17 cellular contexts compared by ENCODE assay signal in genomic region chr3:127101411-127102067, GRCh38.
DNase-seq lines count a peak whose midpoint lies in the region; ATAC-seq lines count a peak whose summit lies in the region.
"Had no signal": no experiment of that assay in that cellular context is flagged by ENCODE, and none has a peak within 500 bp of the region (broad histone marks: within the 10 kb centered on the region; RNA-seq: fewer than 3 reads in every experiment).

No MANE protein-coding gene starts in this region.

- H3K4me2 ChIP-seq in neuronal stem cell (ENCODE audit: insufficient read depth, low read length, poor library complexity, severe bottlenecking), result no peak overlapping the region

- no peak overlapping the region for H3K14ac ChIP-seq in neuronal stem cell (ENCODE audit: low read length)

- H3K79me1 ChIP-seq in neuronal stem cell (ENCODE audit: low read depth, low read length), result no peaks in the 10 kb centered on the region

- no peak overlapping the region for H2BK12ac ChIP-seq in neuronal stem cell (ENCODE audit: low read length)

- DNase-seq in Ammon's horn (ENCODE audit: low spot score) (peak; percentile 29), NCI-H1694 (lab: John Stamatoyannopoulos, UW) (peak; percentile 79), NCI-H524 (lab: John Stamatoyannopoulos, UW) (peak; percentile 42 to 64), neuronal stem cell (ENCODE audit: low spot score) (no peak), Right ventricle myocardium superior (no peak), NCI-H146 treated with DMSO at 0.1 percent for 48 hours (lab: John Stamatoyannopoulos, UW; ENCODE audit: unreplicated experiment) (no peak)
- no peak for DNase-seq in stimulated activated CD4-positive, alpha-beta T cell treated with anti-CD3 and anti-CD28 coated beads, Interleukin-15, amount 100 ng/mL, for 24 hours
- DNase-seq: BE2C, C1 segment of cervical spinal cord, DMS53, DND-41, EL, KBM-7 had no signal

- H3K4me3 ChIP-seq in neuronal stem cell (ENCODE audit: low read length in 2 of 2), result no peak overlapping the region
- H3K4me3 ChIP-seq: GM12878, HAP-1 had no signal

- H3K27me3 ChIP-seq in neuronal stem cell (ENCODE audit: control insufficient read depth in 3 of 3, insufficient read depth in 3 of 3, low read depth in 1 of 3, low read length in 3 of 3), result peaks cover 0 to 4% (median 0%) of the 10 kb centered on the region in 3 experiments
- H3K27me3 ChIP-seq: BE2C had no signal

- H2BK5ac ChIP-seq in neuronal stem cell (ENCODE audit: low read length), result no peak overlapping the region

- no peak overlapping the region for H3K4ac ChIP-seq in neuronal stem cell (ENCODE audit: low read length)

- H2AFZ ChIP-seq in neuronal stem cell (ENCODE audit: low read length), result no peak overlapping the region

- no peak for ATAC-seq in Right ventricle myocardium superior (ENCODE audit: poor library complexity)
- ATAC-seq in GM19467 (IDR thresholded peaks at IDR 0.05; ENCODE audit: unreplicated experiment), result no peak
- ATAC-seq: GM12878, HepG2 had no signal

- H3K18ac ChIP-seq in neuronal stem cell (ENCODE audit: low read length), result no peak overlapping the region

- no peaks in the 10 kb centered on the region for H3K36me3 ChIP-seq in neuronal stem cell (replicated peaks in 1 of 2; ENCODE audit: control insufficient read depth in 2 of 2, insufficient read depth in 2 of 2, low read length in 2 of 2)
- H3K36me3 ChIP-seq: BE2C, HAP-1 had no signal

- no peak overlapping the region for H3K23ac ChIP-seq in neuronal stem cell (ENCODE audit: low read depth, low read length, poor library complexity)

- H4K91ac ChIP-seq in neuronal stem cell (ENCODE audit: low read depth, low read length, poor library complexity), result no peak overlapping the region

- H3K27ac ChIP-seq in neuronal stem cell (replicated peaks; ENCODE audit: low read length), result no peak overlapping the region

- no peak overlapping the region for H3K9ac ChIP-seq in neuronal stem cell (ENCODE audit: low read depth, low read length, poor library complexity)

- H2AK5ac ChIP-seq in neuronal stem cell (ENCODE audit: low read depth, low read length), result no peak overlapping the region

- H4K8ac ChIP-seq in neuronal stem cell (ENCODE audit: low read depth, low read length), result no peak overlapping the region

- H3K4me1 ChIP-seq in neuronal stem cell (ENCODE audit: control insufficient read depth in 2 of 2, insufficient read depth in 1 of 2, low read depth in 1 of 2, low read length in 2 of 2), result peaks cover 0 to 3% of the 10 kb centered on the region in 2 donors
- H3K4me1 ChIP-seq: BE2C, HAP-1 had no signal

- peaks cover 0 to under 1% of the 10 kb centered on the region in 2 donors for H3K9me3 ChIP-seq in neuronal stem cell (replicated peaks in 1 of 2; ENCODE audit: control insufficient read depth in 2 of 2, insufficient read depth in 1 of 2, low read depth in 1 of 2, low read length in 2 of 2)
- H3K9me3 ChIP-seq: BE2C, HAP-1 had no signal

- intact Hi-C loops in Right ventricle myocardium superior (cut with DNase I), result no loop called here

- no peak overlapping the region for H2BK120ac ChIP-seq in neuronal stem cell (ENCODE audit: low read depth, low read length)

- no CpG with 5 or more reads among the region's 18 CpGs for WGBS in neuronal stem cell (ENCODE audit: extremely low coverage in 2 of 2, insufficient read length in 2 of 2, insufficient replicate concordance in 1 of 2), 2 donors

- peak overlapping the region; percentile 4 for H2BK15ac ChIP-seq in neuronal stem cell (ENCODE audit: low read length)

Comparison
In these comparisons a context has a peak if more than half of its experiments do, and no peak if none do; other contexts are left out.
1. DNase-seq: peak in Ammon's horn (single experiment), NCI-H1694 (single experiment) and NCI-H524 (2 of 2); none in neuronal stem cell (single experiment), Right ventricle myocardium superior (single experiment), NCI-H146 treated with DMSO at 0.1 percent for 48 hours (single experiment) and stimulated activated CD4-positive, alpha-beta T cell treated with anti-CD3 and anti-CD28 coated beads, Interleukin-15, amount 100 ng/mL, for 24 hours (single experiment).